Comparison of ENCODE assay signal across 9 cellular contexts in genomic region chr9:135657416-135657815, GRCh38. TPM values are rescaled to one million over a fixed set of nuclear protein-coding genes. Genes with fewer than 3 reads are reported as not detected.
"Had no signal": no experiment of that assay in that cellular context is flagged by ENCODE, and none has a peak within 500 bp of the region (broad histone marks: within the 10 kb centered on the region; RNA-seq: fewer than 3 reads in every experiment).

No MANE protein-coding gene starts in this region.

- H3K4me2 ChIP-seq: GM23338 had no signal

- H3K27ac ChIP-seq: HL-60 had no signal

- H3K4me1 ChIP-seq: HAP-1 had no signal

- ATAC-seq: GM23338, HCT116, HepG2 had no signal

- H3K36me3 ChIP-seq: HAP-1 had no signal

- DNase-seq: HFFc6 had no signal

- H2AFZ ChIP-seq: GM23338 had no signal

- H3K4me3 ChIP-seq: GM23338, HAP-1 had no signal

- H3K9me3 ChIP-seq: HAP-1 had no signal

- FAIRE-seq: H1, H54, HepG2 had no signal

RNA-seq across cellular contexts. Expression of gene LCN9, which starts 5.7 kb away (rescaled TPM):
- total RNA-seq: GM23338, HepG2, HFFc6, HT1080 had no signal

RNA-seq across cellular contexts. Expression of gene GLT6D1, which starts 18.1 kb away (rescaled TPM):
- total RNA-seq: GM23338, HepG2, HFFc6, HT1080 had no signal

RNA-seq across cellular contexts. Expression of gene SOHLH1, which starts 41.9 kb away (rescaled TPM):
- total RNA-seq: H1, HFFc6, HT1080 had no signal

RNA-seq across cellular contexts. Expression of gene KCNT1, which starts 44.6 kb away (rescaled TPM):
- total RNA-seq: HepG2, HFFc6, HT1080 had no signal
